ENCODE assay signal across 21 cellular contexts in genomic region chr2:42706836-42707235, GRCh38. TPM values are rescaled to one million over a fixed set of nuclear protein-coding genes. Genes with fewer than 3 reads are reported as not detected.
"Had no signal": no experiment of that assay in that cellular context is flagged by ENCODE, and none has a peak within 500 bp of the region (broad histone marks: within the 10 kb centered on the region; RNA-seq: fewer than 3 reads in every experiment).

No MANE protein-coding gene starts in this region.

- ATAC-seq: activated CD8-positive, alpha-beta memory T cell treated with anti-CD3 and anti-CD28 coated beads, Interleukin-2, amount 10 ng/mL, durations not matched to agents 7 days and 5 days; esophagus mucosa; left lobe of liver; natural killer cell treated with Interleukin-12 subunit alpha and Interleukin-12 subunit beta and Interleukin-15 and Interleukin-18, amount 100 ng/mL, for 72 hours had no signal

- H3K4me1 Mint-ChIP-seq: activated CD8-positive, alpha-beta memory T cell treated with anti-CD3 and anti-CD28 coated beads, Interleukin-2, amount 10 ng/mL, durations not matched to agents 7 days and 5 days; activated naive CD4-positive, alpha-beta T cell treated with anti-CD3 and anti-CD28 coated beads, Interleukin-2, amount 10 ng/mL, durations not matched to agents 7 days and 5 days; immature natural killer cell; memory B cell had no signal

- H3K27ac ChIP-seq: cardiac muscle cell, colonic mucosa, right atrium auricular region, skin epidermis, transverse colon, VCaP had no signal

- DNase-seq: activated CD4-positive, alpha-beta T cell treated with anti-CD3 and anti-CD28 coated beads, Interleukin-2, amount 50 U/mL, for 48 hours; activated CD8-positive, alpha-beta memory T cell treated with anti-CD3 and anti-CD28 coated beads, Interleukin-2, amount 10 ng/mL, durations not matched to agents 7 days and 5 days; activated naive CD4-positive, alpha-beta T cell treated with anti-CD3 and anti-CD28 coated beads, Interleukin-2, amount 10 ng/mL, durations not matched to agents 7 days and 5 days; activated T-cell treated with anti-CD3 and anti-CD28 coated beads, Interleukin-2, amount 50 U/mL, for 1 hour; colonic mucosa; hippocampal formation; immature natural killer cell; occipital lobe; stimulated activated CD4-positive, alpha-beta T cell treated with anti-CD3 and anti-CD28 coated beads, Interleukin-15, amount 100 ng/mL, for 24 hours; stimulated activated CD4-positive, alpha-beta T cell treated with anti-CD3 and anti-CD28 coated beads, Interleukin-4, amount 100 ng/mL, for 24 hours; stimulated activated naive CD4-positive, alpha-beta T cell treated with Interleukin-2 at 50 U/mL for 16 hours; transverse colon had no signal

- H3K4me3 Mint-ChIP-seq: activated CD8-positive, alpha-beta memory T cell treated with anti-CD3 and anti-CD28 coated beads, Interleukin-2, amount 10 ng/mL, durations not matched to agents 7 days and 5 days; activated naive CD4-positive, alpha-beta T cell treated with anti-CD3 and anti-CD28 coated beads, Interleukin-2, amount 10 ng/mL, durations not matched to agents 7 days and 5 days; immature natural killer cell; memory B cell; natural killer cell treated with Interleukin-12 subunit alpha and Interleukin-12 subunit beta and Interleukin-15 and Interleukin-18, amount 100 ng/mL, for 72 hours had no signal

- H3K27me3 ChIP-seq: cardiac muscle cell, colonic mucosa, right atrium auricular region, transverse colon had no signal

- H3K9me3 ChIP-seq: colonic mucosa, right atrium auricular region, transverse colon had no signal

- H3K9me3 Mint-ChIP-seq: activated naive CD4-positive, alpha-beta T cell treated with anti-CD3 and anti-CD28 coated beads, Interleukin-2, amount 10 ng/mL, durations not matched to agents 7 days and 5 days; immature natural killer cell; memory B cell; natural killer cell treated with Interleukin-12 subunit alpha and Interleukin-12 subunit beta and Interleukin-15 and Interleukin-18, amount 100 ng/mL, for 72 hours had no signal

- H3K4me3 ChIP-seq: cardiac muscle cell, colonic mucosa, right atrium auricular region, skin epidermis, transverse colon had no signal

- H3K4me1 ChIP-seq: colonic mucosa, right atrium auricular region, transverse colon had no signal

- H3K27ac Mint-ChIP-seq: activated CD8-positive, alpha-beta memory T cell treated with anti-CD3 and anti-CD28 coated beads, Interleukin-2, amount 10 ng/mL, durations not matched to agents 7 days and 5 days; activated naive CD4-positive, alpha-beta T cell treated with anti-CD3 and anti-CD28 coated beads, Interleukin-2, amount 10 ng/mL, durations not matched to agents 7 days and 5 days; immature natural killer cell; memory B cell; natural killer cell treated with Interleukin-12 subunit alpha and Interleukin-12 subunit beta and Interleukin-15 and Interleukin-18, amount 100 ng/mL, for 72 hours had no signal

- H3K27me3 Mint-ChIP-seq: activated CD8-positive, alpha-beta memory T cell treated with anti-CD3 and anti-CD28 coated beads, Interleukin-2, amount 10 ng/mL, durations not matched to agents 7 days and 5 days; activated naive CD4-positive, alpha-beta T cell treated with anti-CD3 and anti-CD28 coated beads, Interleukin-2, amount 10 ng/mL, durations not matched to agents 7 days and 5 days; memory B cell; natural killer cell treated with Interleukin-12 subunit alpha and Interleukin-12 subunit beta and Interleukin-15 and Interleukin-18, amount 100 ng/mL, for 72 hours had no signal

RNA-seq across cellular contexts. Expression of gene OXER1, which starts 57.1 kb away (rescaled TPM):
- total RNA-seq: glomerular endothelial cell; natural killer cell treated with Interleukin-12 subunit alpha and Interleukin-12 subunit beta and Interleukin-15 and Interleukin-18, amount 100 ng/mL, for 72 hours; occipital lobe had no signal
- polyA plus RNA-seq: immature natural killer cell had no signal
